ENCODE assay signal across 8 cellular contexts in the genomic region with DNA sequence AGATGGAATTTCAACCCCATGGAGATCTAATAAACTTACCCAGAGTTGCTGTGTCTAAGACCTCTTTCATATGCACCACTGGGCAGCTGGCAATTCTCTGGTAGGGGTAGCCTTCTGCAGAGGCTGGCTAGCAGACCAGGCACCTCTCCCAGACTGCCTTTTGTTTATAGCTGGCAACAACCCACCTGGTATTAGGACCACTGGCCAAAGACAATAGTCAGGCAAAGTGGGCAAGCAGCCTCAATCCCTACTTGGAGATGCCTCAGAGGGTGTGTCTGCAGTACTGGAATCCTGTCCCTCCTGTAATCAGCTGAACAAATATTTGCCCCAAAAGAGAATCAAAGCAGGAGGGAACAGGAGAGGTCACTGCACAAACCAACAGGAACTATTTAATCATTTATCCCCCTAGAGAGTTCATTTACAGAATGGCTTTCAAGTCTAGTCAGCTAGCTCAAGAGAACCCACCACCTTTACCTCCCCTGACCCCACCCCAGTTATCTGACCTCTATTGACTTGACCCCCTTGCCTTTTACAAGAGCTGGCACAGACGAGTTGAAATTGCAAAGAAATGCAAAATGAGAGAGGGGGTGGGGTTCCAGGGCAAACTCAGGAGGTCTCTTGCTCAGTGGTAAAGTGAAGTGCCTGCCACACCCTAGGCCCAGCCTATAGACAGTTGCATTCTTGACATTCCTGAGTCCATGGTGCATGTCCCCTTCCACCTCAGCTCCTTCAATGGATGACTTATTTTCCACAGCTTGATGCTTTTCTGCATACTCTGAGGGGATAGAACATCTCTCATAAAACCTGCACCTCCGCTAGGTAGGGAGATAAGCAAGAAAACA. TPM values are rescaled to one million over a fixed set of nuclear protein-coding genes. Genes with fewer than 3 reads are reported as not detected.
DNase-seq lines count a peak whose midpoint lies in the region; ATAC-seq and TF ChIP-seq lines count a peak whose summit lies in the region.

No MANE protein-coding gene starts in this region.

- H3K9ac ChIP-seq in colonic mucosa (ENCODE audit: low read depth in 2 of 2, low read length in 2 of 2), result peak overlapping the region; percentile 83 to 88

- peak overlapping the region; percentile 82 for H3K4me3 Mint-ChIP-seq in mesothelial cell of epicardium

- H3K36me3 ChIP-seq in GM06990 (ENCODE audit: control insufficient read depth, insufficient read depth, low read length) (peaks cover 2% of the 10 kb centered on the region; the same call in 1 of the 2 replicates), colonic mucosa (no peaks in the 10 kb centered on the region), BE2C (peaks cover 12% of the 10 kb centered on the region)

- DNase-seq in GM06990 (ENCODE audit: extremely low read depth, insufficient read length) (no peak), NCI-H748 treated with DMSO at 0.1 percent for 48 hours (lab: John Stamatoyannopoulos, UW) (peak; percentile 32), colonic mucosa (peak; percentile 48), mesothelial cell of epicardium (ENCODE audit: low spot score in 2 of 2, unreplicated experiment in 2 of 2) (no peak), NCI-H82 treated with DMSO at 0.1 percent for 48 hours (lab: John Stamatoyannopoulos, UW; ENCODE audit: unreplicated experiment) (no peak), BE2C (no peak)

- ATAC-seq in HG03457 (IDR thresholded peaks at IDR 0.05; ENCODE audit: unreplicated experiment) (no peak), HG03460 (IDR thresholded peaks at IDR 0.05; ENCODE audit: unreplicated experiment) (no peak)

- H3K9me3 ChIP-seq in colonic mucosa (no peaks in the 10 kb centered on the region), BE2C (no peaks in the 10 kb centered on the region)

- peak overlapping the region; percentile 99 for H3K27ac ChIP-seq in colonic mucosa

- intact Hi-C loops in colonic mucosa (cut with DNase I), result loop anchor here (10.0 kb wide), 2 partner anchors 85 to 155 kb away; partner anchors contain the start of gene COX4I2

- no peaks in the 10 kb centered on the region for H3K27me3 ChIP-seq in GM06990 (replicated peaks; ENCODE audit: control insufficient read depth, insufficient read depth, low read length)
- H3K27me3 ChIP-seq in colonic mucosa, result no peaks in the 10 kb centered on the region
- H3K27me3 ChIP-seq in BE2C, result no peaks in the 10 kb centered on the region

- peak overlapping the region; percentile 75 for H3K4me3 ChIP-seq in GM06990 (replicated peaks; ENCODE audit: low read depth, low read length)
- H3K4me3 ChIP-seq in colonic mucosa, result peak overlapping the region; percentile 64
- no peak overlapping the region for H3K4me3 ChIP-seq in BE2C (ENCODE audit: low read depth, low read length)

- H3K27me3 Mint-ChIP-seq in mesothelial cell of epicardium (ENCODE audit: low read depth), result no peaks in the 10 kb centered on the region

- H3K9me3 Mint-ChIP-seq in mesothelial cell of epicardium, result no peaks in the 10 kb centered on the region

- H3K4me1 ChIP-seq in colonic mucosa, result peaks cover 32% of the 10 kb centered on the region
- peaks cover 4% of the 10 kb centered on the region for H3K4me1 ChIP-seq in BE2C

- TF ChIP-seq CTCF in GM06990 (IDR thresholded peaks at IDR 0.05; ENCODE audit: insufficient read depth, low read length, poor library complexity, severe bottlenecking), result no peak
- TF ChIP-seq CTCF in colonic mucosa (IDR thresholded peaks at IDR 0.05), result no peak
- TF ChIP-seq CTCF in mesothelial cell of epicardium (IDR thresholded peaks at IDR 0.05; ENCODE audit: unreplicated experiment), result no peak
- no peak for TF ChIP-seq CTCF in BE2C (IDR thresholded peaks at IDR 0.05; ENCODE audit: low read depth, low read length)

- H3K27ac Mint-ChIP-seq in mesothelial cell of epicardium, result peak overlapping the region; percentile 98

- H3K4me1 Mint-ChIP-seq in mesothelial cell of epicardium, result peaks cover 71% of the 10 kb centered on the region

- H3K36me3 Mint-ChIP-seq in mesothelial cell of epicardium, result peaks cover 24% of the 10 kb centered on the region

RNA-seq across cellular contexts. Expression of gene BCL2L1, which starts 2.8 kb away (rescaled TPM):
- 10 to 100 TPM; 55.9 to 59.4 TPM for total RNA-seq in colonic mucosa
- 63.2 to 66.6 TPM (median 64.8 TPM) in 3 replicates for total RNA-seq in mesothelial cell of epicardium
- 101 TPM for polyA plus RNA-seq in BE2C (2012; ENCODE audit: insufficient read depth, insufficient read length, low read depth)

RNA-seq across cellular contexts. Expression of gene TPX2, which starts 19.2 kb away (rescaled TPM):
- 10 to 100 TPM; 21.8 to 74.5 TPM for total RNA-seq in colonic mucosa
- 36.6 to 39.0 TPM (median 37.5 TPM) in 3 replicates for total RNA-seq in mesothelial cell of epicardium
- polyA plus RNA-seq in BE2C (2012; ENCODE audit: insufficient read depth, insufficient read length, low read depth), result 13.8 TPM

Comparison
In these comparisons a context has a peak if more than half of its experiments do, and no peak if none do; other contexts are left out.
1. DNase-seq: peak in NCI-H748 treated with DMSO at 0.1 percent for 48 hours (single experiment) and colonic mucosa (single experiment); none in GM06990 (single experiment), mesothelial cell of epicardium (0 of 2), NCI-H82 treated with DMSO at 0.1 percent for 48 hours (single experiment) and BE2C (single experiment).